Comparison of ENCODE assay signal across 13 cellular contexts in genomic region chr1:224707849-224708725, GRCh38.
DNase-seq lines count a peak whose midpoint lies in the region; ATAC-seq and TF ChIP-seq lines count a peak whose summit lies in the region.
"Had no signal": no experiment of that assay in that cellular context is flagged by ENCODE, and none has a peak within 500 bp of the region (broad histone marks: within the 10 kb centered on the region; RNA-seq: fewer than 3 reads in every experiment).

No MANE protein-coding gene starts in this region.

- no peak for TF ChIP-seq CTCF in HFFc6 (IDR thresholded peaks at IDR 0.05)

- H3K4me1 Mint-ChIP-seq in HFFc6 (ENCODE audit: low read depth): peaks cover 46% of the 10 kb centered on the region
- H3K4me1 Mint-ChIP-seq: T-cell had no signal

- H3K27me3 Mint-ChIP-seq in HFFc6 (ENCODE audit: insufficient read depth): peaks cover 2% of the 10 kb centered on the region; the same call in 1 of the 2 replicates

- H3K36me3 Mint-ChIP-seq in HFFc6 (ENCODE audit: low read depth): peaks cover 32% of the 10 kb centered on the region
- H3K36me3 Mint-ChIP-seq: CD8-positive, alpha-beta T cell; T-cell had no signal

- no peak for ATAC-seq in HG02798 (IDR thresholded peaks at IDR 0.05; ENCODE audit: poor library complexity, unreplicated experiment)
- ATAC-seq: CD8-positive, alpha-beta T cell; T-cell had no signal

- DNase-seq in AG08395 (ENCODE audit: low spot score): peak; percentile 81
- peak; percentile 78 for DNase-seq in HFFc6
- peak; percentile 65 for DNase-seq in amniotic epithelial cell (ENCODE audit: low read depth)
- peak; percentile 44 for DNase-seq in kidney tubule cell (ENCODE audit: low spot score)
- no peak for DNase-seq in NCI-H1694 (lab: John Stamatoyannopoulos, UW)
- no peak for DNase-seq in GM19240 (ENCODE audit: insufficient read length, low spot score)
- no peak for DNase-seq in activated naive CD4-positive, alpha-beta T cell treated with anti-CD3 and anti-CD28 coated beads, Interleukin-2, amount 50 U/mL, for 16 hours
- DNase-seq: CD8-positive, alpha-beta T cell; H7; NCI-H510A treated with DMSO at 0.1 percent for 48 hours; psoas muscle; T-cell had no signal

- H3K4me3 Mint-ChIP-seq in HFFc6: peak overlapping the region; percentile 33
- H3K4me3 Mint-ChIP-seq: CD8-positive, alpha-beta T cell; T-cell had no signal

- peak overlapping the region; percentile 96 for H3K27ac Mint-ChIP-seq in HFFc6
- H3K27ac Mint-ChIP-seq: CD8-positive, alpha-beta T cell; T-cell had no signal

- no peaks in the 10 kb centered on the region for H3K9me3 Mint-ChIP-seq in HFFc6
- H3K9me3 Mint-ChIP-seq: CD8-positive, alpha-beta T cell; T-cell had no signal

Comparison
In these comparisons a context has a peak if more than half of its experiments do, and no peak if none do; other contexts are left out.
1. DNase-seq: peak in AG08395 (single experiment), HFFc6 (single experiment), amniotic epithelial cell (single experiment) and kidney tubule cell (single experiment); none in NCI-H1694 (single experiment), GM19240 (single experiment) and activated naive CD4-positive, alpha-beta T cell treated with anti-CD3 and anti-CD28 coated beads, Interleukin-2, amount 50 U/mL, for 16 hours (single experiment).